Comparison of ENCODE assay signal across 8 cellular contexts in the genomic region with DNA sequence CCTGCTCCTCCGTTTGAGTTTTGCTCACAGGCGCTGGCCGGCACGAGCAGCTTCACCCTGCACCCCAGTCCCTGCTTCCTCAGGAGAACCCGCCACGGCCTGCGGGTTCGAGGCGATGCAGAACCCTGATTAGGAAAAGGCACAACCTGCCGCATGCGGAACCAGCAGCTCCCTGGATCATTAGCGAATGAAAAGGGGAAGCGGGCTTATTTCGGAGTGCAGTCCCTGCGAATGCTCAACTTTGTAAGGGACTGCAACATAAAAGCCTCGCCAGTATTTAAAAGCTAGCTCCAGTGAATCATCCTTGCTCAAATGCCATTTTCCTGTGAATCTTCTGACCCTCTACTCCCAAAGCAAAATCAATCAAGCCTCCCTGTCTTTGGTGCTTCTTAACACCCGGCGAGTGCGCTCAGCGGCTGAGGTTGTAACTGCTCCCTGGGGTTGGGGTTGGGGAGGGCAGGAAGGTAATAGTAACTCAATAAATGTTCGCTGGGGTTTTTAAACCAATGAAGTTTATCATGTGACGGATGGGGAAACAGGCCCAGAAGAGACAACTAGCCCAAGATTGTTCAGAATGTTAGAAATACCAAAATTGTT. TPM values are rescaled to one million over a fixed set of nuclear protein-coding genes. Genes with fewer than 3 reads are reported as not detected.
DNase-seq lines count a peak whose midpoint lies in the region; ATAC-seq and TF ChIP-seq lines count a peak whose summit lies in the region.

No MANE protein-coding gene starts in this region.

- peak overlapping the region; percentile 60 for H2BK5ac ChIP-seq in trophoblast cell (ENCODE audit: low read depth, low read length, poor library complexity)

- H2AFZ ChIP-seq in trophoblast cell (ENCODE audit: insufficient read depth, low read length, poor library complexity) = peak overlapping the region; percentile 71

- peaks cover 12% of the 10 kb centered on the region for H3K79me1 ChIP-seq in trophoblast cell (ENCODE audit: low read length)

- H3K36me3 ChIP-seq in trophoblast cell (ENCODE audit: control insufficient read depth in 1 of 2, insufficient read depth in 2 of 2, low read length in 2 of 2) = no peaks in the 10 kb centered on the region

- peak overlapping the region; percentile 98 for H3K14ac ChIP-seq in trophoblast cell (ENCODE audit: low read length)

- H2BK12ac ChIP-seq in trophoblast cell (ENCODE audit: low read length) = no peak overlapping the region

- H3K4ac ChIP-seq in trophoblast cell (ENCODE audit: low read depth, low read length) = peak overlapping the region; percentile 87

- peak overlapping the region; percentile 100 for H4K8ac ChIP-seq in trophoblast cell (ENCODE audit: low read depth, low read length)

- H3K4me1 ChIP-seq in trophoblast cell (ENCODE audit: control insufficient read depth in 1 of 2, insufficient read depth in 2 of 2, low read length in 2 of 2) = peaks cover 4 to 9% of the 10 kb centered on the region in 2 experiments

- H2BK120ac ChIP-seq in trophoblast cell (ENCODE audit: insufficient read depth, low read length, poor library complexity) = peak overlapping the region; percentile 85

- H3K23ac ChIP-seq in trophoblast cell (ENCODE audit: low read length) = peak overlapping the region; percentile 12

- H3K4me2 ChIP-seq in trophoblast cell (ENCODE audit: low read length) = peak overlapping the region; percentile 98

- TF ChIP-seq CTCF in fibroblast of the aortic adventitia (IDR thresholded peaks at IDR 0.05; ENCODE audit: insufficient read depth, low read length) = no peak

- peak overlapping the region; percentile 71 for H3K9ac ChIP-seq in trophoblast cell (ENCODE audit: low read length)

- H3K18ac ChIP-seq in trophoblast cell (ENCODE audit: low read length) = peak overlapping the region; percentile 97

- WGBS in trophoblast cell (ENCODE audit: extremely low coverage, insufficient coverage, insufficient read length) = no CpG with 5 or more reads among the region's 22 CpGs

- no peaks in the 10 kb centered on the region for H3K27me3 ChIP-seq in trophoblast cell (ENCODE audit: insufficient read depth, low read length)

- H3K27ac ChIP-seq in trophoblast cell (ENCODE audit: low read depth, low read length) = peak overlapping the region; percentile 86

- H3K79me2 ChIP-seq in trophoblast cell (ENCODE audit: control insufficient read depth, insufficient read depth, low read length, poor library complexity) = peaks cover 16% of the 10 kb centered on the region

- peak overlapping the region; percentile 100 for H4K12ac ChIP-seq in trophoblast cell (ENCODE audit: low read depth, low read length)

- peak; percentile 24 for ATAC-seq in HG03558 (IDR thresholded peaks at IDR 0.05; ENCODE audit: extremely low read depth, unreplicated experiment)

- peak overlapping the region; percentile 13 for H2AK5ac ChIP-seq in trophoblast cell (ENCODE audit: low read length)

- peak overlapping the region; percentile 88 for H4K91ac ChIP-seq in trophoblast cell (ENCODE audit: low read depth, low read length)

- peak; percentile 64 for DNase-seq in Ammon's horn (ENCODE audit: low spot score)
- DNase-seq in GM19240 (ENCODE audit: insufficient read length, low spot score) = peak; percentile 26
- peak; percentile 13 for DNase-seq in activated CD4-positive, alpha-beta T cell treated with anti-CD3 and anti-CD28 coated beads, Interleukin-2, amount 50 U/mL, for 1 hour
- DNase-seq in fibroblast of the aortic adventitia (ENCODE audit: low read depth) = peak; percentile 8
- peak in 1 of 2 donors; percentile 25 for DNase-seq in trophoblast cell
- DNase-seq in DMS153 treated with DMSO at 0.1 percent for 48 hours (lab: John Stamatoyannopoulos, UW; ENCODE audit: unreplicated experiment) = no peak
- DNase-seq in COLO668 (lab: John Stamatoyannopoulos, UW; ENCODE audit: unreplicated experiment) = no peak

- H3K4me3 ChIP-seq in fibroblast of the aortic adventitia (ENCODE audit: low read depth, low read length) (peak overlapping the region; percentile 93), trophoblast cell (ENCODE audit: low read depth, low read length) (peak overlapping the region; percentile 92)

- H3K9me3 ChIP-seq in trophoblast cell (ENCODE audit: insufficient read depth, low read depth, low read length) = peaks cover 2% of the 10 kb centered on the region

RNA-seq across cellular contexts. Expression of gene AKAP10, which starts 0.7 kb away (rescaled TPM):
- total RNA-seq in fibroblast of the aortic adventitia (ENCODE audit: low replicate concordance) = 26.8 and 28.3 TPM in 2 replicates
- 12.9 and 13.5 TPM in 2 replicates for polyA plus RNA-seq in trophoblast cell (2013)

RNA-seq across cellular contexts. Expression of gene SPECC1, which starts 30.9 kb away (rescaled TPM):
- total RNA-seq in fibroblast of the aortic adventitia (ENCODE audit: low replicate concordance) = 13.6 and 16.8 TPM in 2 replicates
- 88.8 and 95.3 TPM in 2 replicates for polyA plus RNA-seq in trophoblast cell (2013)

Comparison
In these comparisons a context has a peak if more than half of its experiments do, and no peak if none do; other contexts are left out.
1. DNase-seq: peak in Ammon's horn (single experiment), GM19240 (single experiment), activated CD4-positive, alpha-beta T cell treated with anti-CD3 and anti-CD28 coated beads, Interleukin-2, amount 50 U/mL, for 1 hour (single experiment) and fibroblast of the aortic adventitia (single experiment); none in DMS153 treated with DMSO at 0.1 percent for 48 hours (single experiment) and COLO668 (single experiment).